1 cellular context compared by ENCODE assay signal in the genomic region with DNA sequence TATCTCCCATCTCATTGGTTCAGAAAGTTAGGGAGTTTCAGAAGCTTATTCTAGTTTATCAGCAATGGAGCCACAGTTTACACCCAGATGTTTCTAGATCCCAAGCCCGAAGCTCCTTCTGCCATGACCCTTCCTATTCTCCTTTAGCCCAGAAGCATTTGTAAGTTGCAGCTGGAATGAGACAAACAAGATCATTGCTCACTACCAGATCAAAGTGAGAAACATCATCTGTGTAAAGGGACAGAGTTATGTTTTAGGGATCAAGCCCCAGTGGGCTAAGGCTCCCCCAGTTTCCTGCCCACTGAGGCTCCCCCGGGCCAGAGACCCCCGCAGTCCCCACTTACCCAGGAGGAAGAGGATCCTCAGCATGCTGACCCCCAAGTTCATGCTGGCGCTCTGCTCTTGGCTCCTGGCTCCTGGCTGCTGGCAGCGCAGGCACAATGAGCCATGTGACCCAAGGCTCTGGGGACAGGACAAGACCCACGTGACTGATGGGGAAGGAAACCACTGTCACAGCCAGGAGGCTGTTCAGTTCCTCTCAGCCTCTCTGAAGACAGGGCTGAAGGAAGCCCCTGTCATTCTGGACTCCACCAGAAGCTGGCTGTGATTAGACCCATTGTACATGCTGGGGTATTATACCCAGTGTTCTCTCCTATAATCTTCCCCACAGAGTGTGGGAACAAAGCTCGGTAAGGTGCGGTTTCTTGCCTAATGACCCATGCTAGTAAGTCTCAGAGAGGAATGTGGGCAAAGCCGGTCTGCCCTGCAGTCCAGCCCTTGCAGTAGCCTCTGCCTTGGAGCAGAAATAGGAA.
TF ChIP-seq lines count a peak whose summit lies in the region.

A gene with protein sequence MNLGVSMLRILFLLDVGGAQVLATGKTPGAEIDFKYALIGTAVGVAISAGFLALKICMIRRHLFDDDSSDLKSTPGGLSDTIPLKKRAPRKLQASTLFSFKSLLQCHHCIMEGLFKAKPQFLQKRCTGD (minus strand): TSS at position 442 of the 812 bp plus-strand sequence. CDS start 55 bp downstream, at position 387.

TF ChIP-seq in SK-N-SH, 30 proteins besides CTCF, POLR2A, EP300 and RAD21 (continued from another document):
- TF ChIP-seq, protein P1, sequence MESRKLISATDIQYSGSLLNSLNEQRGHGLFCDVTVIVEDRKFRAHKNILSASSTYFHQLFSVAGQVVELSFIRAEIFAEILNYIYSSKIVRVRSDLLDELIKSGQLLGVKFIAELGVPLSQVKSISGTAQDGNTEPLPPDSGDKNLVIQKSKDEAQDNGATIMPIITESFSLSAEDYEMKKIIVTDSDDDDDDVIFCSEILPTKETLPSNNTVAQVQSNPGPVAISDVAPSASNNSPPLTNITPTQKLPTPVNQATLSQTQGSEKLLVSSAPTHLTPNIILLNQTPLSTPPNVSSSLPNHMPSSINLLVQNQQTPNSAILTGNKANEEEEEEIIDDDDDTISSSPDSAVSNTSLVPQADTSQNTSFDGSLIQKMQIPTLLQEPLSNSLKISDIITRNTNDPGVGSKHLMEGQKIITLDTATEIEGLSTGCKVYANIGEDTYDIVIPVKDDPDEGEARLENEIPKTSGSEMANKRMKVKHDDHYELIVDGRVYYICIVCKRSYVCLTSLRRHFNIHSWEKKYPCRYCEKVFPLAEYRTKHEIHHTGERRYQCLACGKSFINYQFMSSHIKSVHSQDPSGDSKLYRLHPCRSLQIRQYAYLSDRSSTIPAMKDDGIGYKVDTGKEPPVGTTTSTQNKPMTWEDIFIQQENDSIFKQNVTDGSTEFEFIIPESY (IDR thresholded peaks at IDR 0.05; ENCODE audit: borderline replicate concordance, low read depth), result no peak
- TF ChIP-seq YY1 (IDR thresholded peaks at IDR 0.05; ENCODE audit: low read depth), result no peak
- TF ChIP-seq CHD2 (IDR thresholded peaks at IDR 0.05; ENCODE audit: low read length, partially characterized antibody), result no peak
- TF ChIP-seq, protein P2, sequence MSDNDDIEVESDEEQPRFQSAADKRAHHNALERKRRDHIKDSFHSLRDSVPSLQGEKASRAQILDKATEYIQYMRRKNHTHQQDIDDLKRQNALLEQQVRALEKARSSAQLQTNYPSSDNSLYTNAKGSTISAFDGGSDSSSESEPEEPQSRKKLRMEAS (IDR thresholded peaks at IDR 0.05; ENCODE audit: low read depth), result no peak
